Comparison of ENCODE assay signal across 23 cellular contexts in the genomic region with DNA sequence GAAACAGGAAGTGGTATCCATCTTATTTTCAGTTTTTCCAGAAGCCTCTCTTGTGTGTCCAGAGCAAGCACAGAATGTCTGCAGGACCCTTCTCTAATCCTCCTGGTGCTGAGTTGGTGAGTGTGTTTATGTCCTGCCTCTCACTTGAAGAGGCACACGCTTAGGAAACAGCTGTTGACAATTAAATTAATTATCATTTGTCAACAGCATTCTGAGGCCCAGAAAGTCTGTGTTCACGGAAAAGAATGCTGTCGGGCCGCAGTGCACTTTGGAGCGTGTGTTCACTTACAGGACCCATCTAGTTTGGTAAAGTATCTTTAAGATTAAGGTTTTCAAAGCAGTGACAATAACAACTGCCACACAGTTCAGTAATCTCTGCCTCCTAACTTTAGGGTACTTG.
A peak's percentile ranks its signal among the peaks of the same experiment; 100 is the strongest.
DNase-seq lines count a peak whose midpoint lies in the region; ATAC-seq and TF ChIP-seq lines count a peak whose summit lies in the region.
"Had no signal": no experiment of that assay in that cellular context is flagged by ENCODE, and none has a peak within 500 bp of the region (broad histone marks: within the 10 kb centered on the region; RNA-seq: fewer than 3 reads in every experiment).

No MANE protein-coding gene starts in this region.

- in situ Hi-C loops in G401 (cut with HindIII; ENCODE audit: low sequenced_read_pairs) = no loop called here

- no peaks in the 10 kb centered on the region for H3K4me1 ChIP-seq in spleen
- H3K4me1 ChIP-seq: ascending aorta, BLaER1, Caco-2, tibial artery had no signal

- TF ChIP-seq POLR2A in spleen (IDR thresholded peaks at IDR 0.05) = no peak

- no peaks in the 10 kb centered on the region for H3K27me3 ChIP-seq in spleen (replicated peaks in 1 of 7)
- H3K27me3 ChIP-seq: ascending aorta, BLaER1, tibial artery had no signal

- H3K27ac ChIP-seq in spleen = peak overlapping the region in 6 of 8 donors; percentile 28 to 59 (median 43)
- H3K27ac ChIP-seq: ascending aorta, BLaER1, tibial artery, VCaP had no signal

- H3K36me3 ChIP-seq in spleen = no peaks in the 10 kb centered on the region
- H3K36me3 ChIP-seq: ascending aorta, BLaER1, tibial artery had no signal

- DNase-seq in NCI-H1417 (lab: John Stamatoyannopoulos, UW) = peak in 2 of 3 experiments; percentile 16 to 76
- no peak for DNase-seq in NCI-H1417 treated with DMSO at 0.1 percent for 48 hours (lab: John Stamatoyannopoulos, UW)
- peak; percentile 82 for DNase-seq in NCI-H82 (lab: John Stamatoyannopoulos, UW)
- DNase-seq in fibroblast of villous mesenchyme (ENCODE audit: low read depth) = peak; percentile 28
- no peak for DNase-seq in spleen
- no peak for DNase-seq in G401 (ENCODE audit: low spot score)
- DNase-seq: 8988T; activated CD4-positive, alpha-beta T cell treated with anti-CD3 and anti-CD28 coated beads, Interleukin-2, amount 10 ng/mL, durations not matched to agents 7 days and 5 days; Caco-2; H7; naive thymus-derived CD4-positive, alpha-beta T cell; NCI-H187 treated with DMSO at 0.1 percent for 48 hours; NCI-H226; NK-92 treated with Interleukin-12 subunit alpha and Interleukin-12 subunit beta, amount 100 ng/mL, for 24 hours; retina; stimulated activated naive CD8-positive, alpha-beta T cell treated with anti-CD3 and anti-CD28 coated beads, Interleukin-15, amount 100 ng/mL, for 72 hours; T-helper 2 cell; tibial artery had no signal

- no peak for ATAC-seq in GM21786 (IDR thresholded peaks at IDR 0.05; ENCODE audit: unreplicated experiment)
- no peak for ATAC-seq in GM19351 (IDR thresholded peaks at IDR 0.05; ENCODE audit: unreplicated experiment)
- ATAC-seq: naive thymus-derived CD4-positive, alpha-beta T cell; stimulated activated naive CD8-positive, alpha-beta T cell treated with anti-CD3 and anti-CD28 coated beads, Interleukin-15, amount 100 ng/mL, for 72 hours had no signal

- no peak overlapping the region for H3K4me3 ChIP-seq in fibroblast of villous mesenchyme (ENCODE audit: low read depth, low read length)
- H3K4me3 ChIP-seq in spleen = no peak overlapping the region
- H3K4me3 ChIP-seq: ascending aorta, BLaER1, tibial artery had no signal

- no peak for TF ChIP-seq CTCF in fibroblast of villous mesenchyme (IDR thresholded peaks at IDR 0.05; ENCODE audit: insufficient read depth, low read depth, low read length)
- TF ChIP-seq CTCF in spleen (IDR thresholded peaks at IDR 0.05 in 8 of 11, conservative IDR thresholded peaks at IDR 0.05 in 3 of 11) = no peak

- intact Hi-C loops in spleen (cut with DNase I; ENCODE audit: low total_unique reads) = no loop called here

- H3K9me3 ChIP-seq in spleen = no peaks in the 10 kb centered on the region
- H3K9me3 ChIP-seq: ascending aorta, BLaER1, tibial artery had no signal

- 30 to 59% (median 40%) methylated on average over 5 of the region's 5 CpGs for whole genome bisulfite sequencing in spleen, 5 donors

Comparison
In these comparisons a context has a peak if more than half of its experiments do, and no peak if none do; other contexts are left out.
1. DNase-seq: peak in NCI-H1417 (2 of 3), NCI-H82 (single experiment) and fibroblast of villous mesenchyme (single experiment); none in NCI-H1417 treated with DMSO at 0.1 percent for 48 hours (single experiment), spleen (single experiment) and G401 (single experiment).